In genomic region chr2:239268082-239268481, GRCh38 we compare ENCODE assay signal across 9 cellular contexts.
DNase-seq lines count a peak whose midpoint lies in the region; ATAC-seq and TF ChIP-seq lines count a peak whose summit lies in the region.
"Had no signal": no experiment of that assay in that cellular context is flagged by ENCODE, and none has a peak within 500 bp of the region (broad histone marks: within the 10 kb centered on the region; RNA-seq: fewer than 3 reads in every experiment).

No MANE protein-coding gene starts in this region.

- H3K27ac Mint-ChIP-seq in T-helper 2 cell treated with Interferon-gamma antibody and Interleukin-4, amounts not matched to agents 5 μg/mL and 100 μg/mL, for 36 hours, result peak overlapping the region; percentile 95

- peak overlapping the region; percentile 99 for H3K4me3 Mint-ChIP-seq in T-helper 2 cell treated with Interferon-gamma antibody and Interleukin-4, amounts not matched to agents 5 μg/mL and 100 μg/mL, for 36 hours

- TF ChIP-seq CTCF in breast epithelium (IDR thresholded peaks at IDR 0.05), result no peak
- no peak for TF ChIP-seq CTCF in thoracic aorta (IDR thresholded peaks at IDR 0.05)

- H3K27me3 ChIP-seq in breast epithelium (no peaks in the 10 kb centered on the region), thoracic aorta (replicated peaks; ENCODE audit: insufficient read depth) (no peaks in the 10 kb centered on the region)

- H3K27ac ChIP-seq in breast epithelium (peak overlapping the region; percentile 54 to 76), thoracic aorta (peak overlapping the region; percentile 86 to 89)

- no peak for DNase-seq in T-helper 2 cell treated with Interferon-gamma antibody and Interleukin-4, amounts not matched to agents 5 μg/mL and 100 μg/mL, for 36 hours (ENCODE audit: low spot score)
- DNase-seq in T-helper 2 cell, result no peak
- DNase-seq in breast epithelium (ENCODE audit: low spot score in 2 of 2), result peak; percentile 45 to 77
- DNase-seq in medulla oblongata (ENCODE audit: extremely low spot score), result peak; percentile 66
- no peak for DNase-seq in thoracic aorta (ENCODE audit: low spot score)
- DNase-seq in NCI-H748 treated with DMSO at 0.1 percent for 48 hours (lab: John Stamatoyannopoulos, UW), result no peak
- DNase-seq: ACHN had no signal

- intact Hi-C loops in breast epithelium (cut with DNase I; ENCODE audit: low total_unique reads), result no loop called here

- H3K36me3 Mint-ChIP-seq in T-helper 2 cell treated with Interferon-gamma antibody and Interleukin-4, amounts not matched to agents 5 μg/mL and 100 μg/mL, for 36 hours (ENCODE audit: low read depth), result peaks cover 29% of the 10 kb centered on the region

- no peaks in the 10 kb centered on the region for H3K9me3 ChIP-seq in breast epithelium
- H3K9me3 ChIP-seq in thoracic aorta, result no peaks in the 10 kb centered on the region

- no peaks in the 10 kb centered on the region for H3K9me3 Mint-ChIP-seq in T-helper 2 cell treated with Interferon-gamma antibody and Interleukin-4, amounts not matched to agents 5 μg/mL and 100 μg/mL, for 36 hours

- TF ChIP-seq POLR2A in breast epithelium (IDR thresholded peaks at IDR 0.05), result no peak

- H3K27me3 Mint-ChIP-seq in T-helper 2 cell treated with Interferon-gamma antibody and Interleukin-4, amounts not matched to agents 5 μg/mL and 100 μg/mL, for 36 hours (ENCODE audit: low read depth), result peaks cover 6% of the 10 kb centered on the region

- H3K36me3 ChIP-seq in breast epithelium, result no peaks in the 10 kb centered on the region
- H3K36me3 ChIP-seq in thoracic aorta, result no peaks in the 10 kb centered on the region

- H3K4me1 ChIP-seq in breast epithelium (peaks cover 17 to 32% of the 10 kb centered on the region in 2 donors), thoracic aorta (ENCODE audit: control insufficient read depth in 1 of 2, low read depth in 2 of 2) (peaks cover 33 to 54% of the 10 kb centered on the region in 2 donors)

- peaks cover 80% of the 10 kb centered on the region for H3K4me1 Mint-ChIP-seq in T-helper 2 cell treated with Interferon-gamma antibody and Interleukin-4, amounts not matched to agents 5 μg/mL and 100 μg/mL, for 36 hours (ENCODE audit: low read depth)

- H3K4me3 ChIP-seq in breast epithelium (no peak overlapping the region), thoracic aorta (peak overlapping the region; percentile 53)

- ATAC-seq in thoracic aorta (ENCODE audit: insufficient number of reproducible peaks, low FRiP score, low read depth), result no peak
- ATAC-seq in HG03159 (IDR thresholded peaks at IDR 0.05; ENCODE audit: unreplicated experiment), result no peak
- ATAC-seq in GM18502 (IDR thresholded peaks at IDR 0.05; ENCODE audit: poor library complexity, unreplicated experiment), result no peak

Comparison
In these comparisons a context has a peak if more than half of its experiments do, and no peak if none do; other contexts are left out.
1. DNase-seq: peak in breast epithelium (2 of 2) and medulla oblongata (single experiment); none in T-helper 2 cell treated with Interferon-gamma antibody and Interleukin-4, amounts not matched to agents 5 μg/mL and 100 μg/mL, for 36 hours (single experiment), T-helper 2 cell (0 of 5), thoracic aorta (single experiment) and NCI-H748 treated with DMSO at 0.1 percent for 48 hours (single experiment).